Comparison of ENCODE assay signal across 8 cellular contexts in genomic region chr11:134253189-134253993, GRCh38. TPM values are rescaled to one million over a fixed set of nuclear protein-coding genes. Genes with fewer than 3 reads are reported as not detected.
A peak's percentile ranks its signal among the peaks of the same experiment; 100 is the strongest.
DNase-seq lines count a peak whose midpoint lies in the region; TF ChIP-seq lines count a peak whose summit lies in the region.

Gene ACAD8, plus strand, starts transcription at chr11:134253568. Its CDS starts 33 bp downstream, at chr11:134253601.
Gene THYN1, minus strand, starts transcription at chr11:134253352. Its CDS starts 470 bp downstream, at chr11:134252882.

- H3K27me3 Mint-ChIP-seq in H9 (ENCODE audit: low read depth), result no peaks in the 10 kb centered on the region

- no peak within 1 kb of the TSS for H2BK120ac ChIP-seq in H9 (ENCODE audit: low read depth, low read length, poor library complexity, severe bottlenecking)

- peak within 1 kb of the TSS; percentile 85 to 91 for H3K4me3 Mint-ChIP-seq in H9

- no peak within 1 kb of the TSS for H3K23ac ChIP-seq in H9 (ENCODE audit: insufficient read length, low read depth, low read length)

- H2AK5ac ChIP-seq in H9 (ENCODE audit: insufficient read length, low read length), result no peak within 1 kb of the TSS

- H3K27me3 ChIP-seq in H9 (ENCODE audit: insufficient read depth, low read length) (no peaks in the 10 kb centered on the region), MG63 (no peaks in the 10 kb centered on the region), neural cell (ENCODE audit: insufficient read depth, low read depth, low read length) (no peaks in the 10 kb centered on the region), stomach (no peaks in the 10 kb centered on the region)

- no peak within 1 kb of the TSS for H3T11ph ChIP-seq in H9 (ENCODE audit: low read length)

- no peaks in the 10 kb centered on the region for H3K79me1 ChIP-seq in H9 (ENCODE audit: insufficient read depth, low read depth, low read length, poor library complexity, severe bottlenecking)

- peak within 1 kb of the TSS; percentile 77 for H3K4me2 ChIP-seq in H9 (ENCODE audit: insufficient read depth, insufficient read length, low read length)
- H3K4me2 ChIP-seq in neural cell (ENCODE audit: low read length), result peak within 1 kb of the TSS; percentile 92

- no peak within 1 kb of the TSS for H2BK12ac ChIP-seq in H9 (ENCODE audit: insufficient read length, low read depth, low read length)

- peak; percentile 57 for TF ChIP-seq RAD21 in neural cell (conservative IDR thresholded peaks at IDR 0.05)

- WGBS in H9 (ENCODE audit: extremely low coverage, insufficient read length, low lambda C conversion rate), result no CpG with 5 or more reads among the region's 70 CpGs
- 0 to 1% (median 0%) methylated on average over 36 to 70 of the region's 70 CpGs for WGBS in stomach, 5 donors

- DNase-seq in G401 (ENCODE audit: low spot score) (peak; percentile 98), H9 (peak; percentile 98), MG63 (peak; percentile 96), SHP77 treated with DMSO at 0.1 percent for 48 hours (lab: John Stamatoyannopoulos, UW) (peak; percentile 90), fibroblast of the aortic adventitia (ENCODE audit: low read depth) (peak; percentile 96), stomach (peak; percentile 97)
- DNase-seq in activated effector memory CD4-positive, alpha-beta T cell treated with anti-CD3 and anti-CD28 coated beads, Interleukin-2, amount 50 U/mL, for 16 hours, result peak; percentile 98

- no peaks in the 10 kb centered on the region for H3K79me2 ChIP-seq in H9 (ENCODE audit: insufficient read depth, low read length)
- H3K79me2 ChIP-seq in neural cell (replicated peaks; ENCODE audit: insufficient read depth, low read length), result peaks cover 10% of the 10 kb centered on the region

- TF ChIP-seq EP300 in neural cell (conservative IDR thresholded peaks at IDR 0.05; ENCODE audit: poor library complexity, severe bottlenecking) (peak; percentile 60), stomach (IDR thresholded peaks at IDR 0.05) (no peak)

- H3K23me2 ChIP-seq in H9 (ENCODE audit: insufficient read length, low read depth, low read length, poor library complexity, severe bottlenecking), result peaks cover 3% of the 10 kb centered on the region

- in situ Hi-C loops in G401 (cut with HindIII; ENCODE audit: low sequenced_read_pairs), result no loop called here

- H3K9me3 ChIP-seq in H9 (ENCODE audit: control insufficient read depth, low read depth, low read length) (no peaks in the 10 kb centered on the region), MG63 (no peaks in the 10 kb centered on the region), neural cell (ENCODE audit: low read length) (no peaks in the 10 kb centered on the region), stomach (no peaks in the 10 kb centered on the region)

- H3F3A ChIP-seq in neural cell (ENCODE audit: insufficient read depth, low read length, poor library complexity, severe bottlenecking), result no peaks in the 10 kb centered on the region

- H3K14ac ChIP-seq in H9 (ENCODE audit: insufficient read depth, low read length), result no peak within 1 kb of the TSS

- no peak within 1 kb of the TSS for H2BK5ac ChIP-seq in H9 (ENCODE audit: insufficient read length, low read length)

- H3K9me3 Mint-ChIP-seq in H9, result no peaks in the 10 kb centered on the region

- H2BK20ac ChIP-seq in H9 (ENCODE audit: low read depth, low read length, poor library complexity, severe bottlenecking), result no peak within 1 kb of the TSS

- H3K4me3 ChIP-seq in MG63 (peak within 1 kb of the TSS; percentile 89), fibroblast of the aortic adventitia (ENCODE audit: low read depth, low read length) (peak within 1 kb of the TSS; percentile 78), neural cell (ENCODE audit: low read length) (peak within 1 kb of the TSS; percentile 97), stomach (peak within 1 kb of the TSS; percentile 74 to 98 (median 88))

- peaks cover 3% of the 10 kb centered on the region; the same call in 1 of the 2 replicates for H3K36me3 ChIP-seq in MG63
- peaks cover 6% of the 10 kb centered on the region for H3K36me3 ChIP-seq in neural cell (ENCODE audit: insufficient read depth, low read length)
- H3K36me3 ChIP-seq in stomach, result peaks cover 21 to 47% (median 46%) of the 10 kb centered on the region in 4 donors

- peak within 1 kb of the TSS in 2 of 3 experiments; percentile 38 to 75 for H3K27ac Mint-ChIP-seq in H9

- peaks cover 23 to 26% of the 10 kb centered on the region in 2 experiments for H3K4me1 Mint-ChIP-seq in H9

- no peak within 1 kb of the TSS for H3K4ac ChIP-seq in H9 (ENCODE audit: low read depth, low read length)

- H3K36me3 Mint-ChIP-seq in H9 (ENCODE audit: insufficient read depth in 1 of 3, low read depth in 3 of 3), result peaks cover 19 to 40% (median 30%) of the 10 kb centered on the region in 3 experiments; a peak in 6 of 7 replicates

- no peak within 1 kb of the TSS for H2BK15ac ChIP-seq in H9 (ENCODE audit: low read depth, low read length)

- H3K27ac ChIP-seq in H9 (ENCODE audit: insufficient read length, low read depth, low read length), result no peak within 1 kb of the TSS
- peak within 1 kb of the TSS; percentile 60 for H3K27ac ChIP-seq in neural cell (ENCODE audit: low read length)
- peak within 1 kb of the TSS; percentile 49 to 86 (median 75) for H3K27ac ChIP-seq in stomach

- no peak within 1 kb of the TSS for H4K91ac ChIP-seq in H9 (ENCODE audit: insufficient read length, low read depth, low read length)

- H3K4me1 ChIP-seq in H9 (ENCODE audit: insufficient read depth, low read length), result 0 out of 2 replicates have a peak, but pooled peaks cover 2% of the 10 kb centered on the region
- H3K4me1 ChIP-seq in stomach, result peaks cover 17 to 43% (median 29%) of the 10 kb centered on the region in 4 donors

- intact Hi-C loops in stomach (cut with DNase I; ENCODE audit: low total_unique reads), result no loop called here

- H2AFZ ChIP-seq in H9 (ENCODE audit: low read length), result no peak within 1 kb of the TSS
- peak within 1 kb of the TSS; percentile 81 for H2AFZ ChIP-seq in neural cell (ENCODE audit: low read depth, low read length)

- TF ChIP-seq POLR2A in stomach (IDR thresholded peaks at IDR 0.05), result peak in 1 of 4 donors; percentile 16

- H3K9me2 ChIP-seq in neural cell (ENCODE audit: insufficient read depth, low read length), result no peaks in the 10 kb centered on the region

- H4K8ac ChIP-seq in H9 (replicated peaks; ENCODE audit: insufficient read length, low read depth, low read length), result no peak within 1 kb of the TSS

- no peak within 1 kb of the TSS for H4K5ac ChIP-seq in H9 (ENCODE audit: insufficient read length, low read depth, low read length)

- H3K56ac ChIP-seq in H9 (ENCODE audit: insufficient read length, low read depth, low read length), result no peak within 1 kb of the TSS

- H3K18ac ChIP-seq in H9 (ENCODE audit: insufficient read length, low read depth, low read length), result no peak within 1 kb of the TSS

- peak within 1 kb of the TSS; percentile 48 for H3K9ac ChIP-seq in H9 (ENCODE audit: extremely low read depth, insufficient read length, low read length)
- H3K9ac ChIP-seq in neural cell (ENCODE audit: low read length), result peak within 1 kb of the TSS; percentile 75

- H4K20me1 ChIP-seq in H9 (ENCODE audit: control insufficient read depth, insufficient read depth, insufficient read length) (no peaks in the 10 kb centered on the region), neural cell (ENCODE audit: insufficient read depth) (no peaks in the 10 kb centered on the region)

- TF ChIP-seq CTCF in H9 (conservative IDR thresholded peaks at IDR 0.05), result no peak
- peak; percentile 21 for TF ChIP-seq CTCF in fibroblast of the aortic adventitia (IDR thresholded peaks at IDR 0.05; ENCODE audit: insufficient read depth, low read length)
- TF ChIP-seq CTCF in neural cell (IDR thresholded peaks at IDR 0.05; ENCODE audit: poor library complexity, severe bottlenecking), result peak; percentile 53
- peak in 5 of 7 experiments; percentile 29 to 57 (median 35) for TF ChIP-seq CTCF in stomach (IDR thresholded peaks at IDR 0.05)

TF ChIP-seq in neural cell, 6 proteins besides CTCF, POLR2A, EP300 and RAD21 (continues in another document):
- TF ChIP-seq EZH2 (IDR thresholded peaks at IDR 0.05; ENCODE audit: borderline replicate concordance, insufficient read depth, low read length, poor library complexity, severe bottlenecking) (no peak), SMC3 (conservative IDR thresholded peaks at IDR 0.05; ENCODE audit: poor library complexity) (peak; percentile 52), POLR2AphosphoS5 (IDR thresholded peaks at IDR 0.05) (peak; percentile 73), MXI1 (conservative IDR thresholded peaks at IDR 0.05; ENCODE audit: poor library complexity, severe bottlenecking) (peak; percentile 83), TAF1 (IDR thresholded peaks at IDR 0.05; ENCODE audit: low read depth) (peak; percentile 23)

RNA-seq across cellular contexts. Expression of gene ACAD8, which starts in this region (rescaled TPM):
- total RNA-seq in G401 (2014; rRNA removed; shearing (Covaris generic)), result 54.8 and 58.8 TPM in 2 replicates
- total RNA-seq in H9 (2021) (43.3 and 46.8 TPM in 2 replicates), fibroblast of the aortic adventitia (ENCODE audit: low replicate concordance) (15.2 and 17.3 TPM in 2 replicates), stomach (10 to 100 TPM; 24.3 to 44.6 (median 29.7) TPM)
- 12.3 and 14.9 TPM in 2 replicates for total RNA-seq in MG63 (2014; rRNA removed; shearing (Covaris generic); ENCODE audit: low replicate concordance)
- polyA plus RNA-seq in neural cell (60.2 and 68.8 TPM in 2 replicates), stomach (10 to 100 TPM; 15.1 to 19.7 (median 18.6) TPM)
- polyA minus RNA-seq in neural cell, result 29.2 and 33.3 TPM in 2 replicates

RNA-seq across cellular contexts. Expression of gene THYN1, which starts in this region (rescaled TPM):
- total RNA-seq in G401 (2014; rRNA removed; shearing (Covaris generic)), result 111 and 116 TPM in 2 replicates
- total RNA-seq in H9 (2021), result 97.0 and 101 TPM in 2 replicates
- total RNA-seq in MG63 (2014; rRNA removed; shearing (Covaris generic); ENCODE audit: low replicate concordance), result 32.7 and 43.3 TPM in 2 replicates
- 25.0 and 54.5 TPM in 2 replicates for total RNA-seq in fibroblast of the aortic adventitia (ENCODE audit: low replicate concordance)
- polyA plus RNA-seq in neural cell, result 164 and 186 TPM in 2 replicates
- polyA minus RNA-seq in neural cell, result 63.0 and 72.6 TPM in 2 replicates
- 10 to 100 TPM in 4 of 5 donors, 1 to 10 TPM in 1; 4.6 to 56.2 (median 19.1) TPM for total RNA-seq in stomach
- polyA plus RNA-seq in stomach, result 10 to 100 TPM; 42.0 to 62.1 (median 49.5) TPM
